In genomic region chr12:28130625-28131598, GRCh38 we compare ENCODE assay signal across 1 cellular context.
A peak's percentile ranks its signal among the peaks of the same experiment; 100 is the strongest.
TF ChIP-seq lines count a peak whose summit lies in the region.

No MANE protein-coding gene starts in this region.

TF ChIP-seq in A549, 52 proteins besides CTCF, POLR2A, EP300 and RAD21 (continued from another document):
- TF ChIP-seq, protein P1, sequence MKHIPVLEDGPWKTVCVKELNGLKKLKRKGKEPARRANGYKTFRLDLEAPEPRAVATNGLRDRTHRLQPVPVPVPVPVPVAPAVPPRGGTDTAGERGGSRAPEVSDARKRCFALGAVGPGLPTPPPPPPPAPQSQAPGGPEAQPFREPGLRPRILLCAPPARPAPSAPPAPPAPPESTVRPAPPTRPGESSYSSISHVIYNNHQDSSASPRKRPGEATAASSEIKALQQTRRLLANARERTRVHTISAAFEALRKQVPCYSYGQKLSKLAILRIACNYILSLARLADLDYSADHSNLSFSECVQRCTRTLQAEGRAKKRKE (CRISPR knock-in tag; IDR thresholded peaks at IDR 0.05; ENCODE audit: low read depth): 0 out of 2 replicates have a peak, but pooled peaks have one; percentile 37
- no peak for TF ChIP-seq SMC3 (IDR thresholded peaks at IDR 0.05)
- no peak for TF ChIP-seq KDM1A (IDR thresholded peaks at IDR 0.05; ENCODE audit: low read depth)
- peak in 1 of 2 experiments; percentile 32; a peak in 1 of 4 replicates for TF ChIP-seq CEBPB (IDR thresholded peaks at IDR 0.05)
- no peak for TF ChIP-seq CHD2 (IDR thresholded peaks at IDR 0.05; ENCODE audit: low read length, partially characterized antibody)
- TF ChIP-seq ELK1 (IDR thresholded peaks at IDR 0.05; ENCODE audit: low read depth, low read length): no peak
- no peak for TF ChIP-seq CBX2 (IDR thresholded peaks at IDR 0.05; ENCODE audit: borderline replicate concordance, low read depth)
- TF ChIP-seq GATA3 (IDR thresholded peaks at IDR 0.05; ENCODE audit: borderline replicate concordance): peak; percentile 61; the same call in 1 of the 2 replicates
- no peak for TF ChIP-seq RCOR1 (IDR thresholded peaks at IDR 0.05; ENCODE audit: low read depth, low read length)
- TF ChIP-seq CBX8 (IDR thresholded peaks at IDR 0.05): no peak
- TF ChIP-seq FOSL2 (IDR thresholded peaks at IDR 0.05): 0 out of 2 replicates have a peak, but pooled peaks have one; percentile 23
- peak; percentile 83 for TF ChIP-seq FOSL2 (CRISPR knock-in tag; IDR thresholded peaks at IDR 0.05)
- TF ChIP-seq FOSB (CRISPR knock-in tag; IDR thresholded peaks at IDR 0.05): no peak
- peak; percentile 68 for TF ChIP-seq JUNB (IDR thresholded peaks at IDR 0.05)
- TF ChIP-seq FOXS1 (CRISPR knock-in tag; IDR thresholded peaks at IDR 0.05): peak; percentile 36; the same call in 1 of the 2 replicates
- no peak for TF ChIP-seq ZFP36 (IDR thresholded peaks at IDR 0.05; ENCODE audit: borderline replicate concordance, partially characterized antibody)
